Comparison of ENCODE assay signal across 15 cellular contexts in genomic region chr12:121949643-121950397, GRCh38. TPM values are rescaled to one million over a fixed set of nuclear protein-coding genes. Genes with fewer than 3 reads are reported as not detected.
A peak's percentile ranks its signal among the peaks of the same experiment; 100 is the strongest.
DNase-seq lines count a peak whose midpoint lies in the region; ATAC-seq and TF ChIP-seq lines count a peak whose summit lies in the region.
"Had no signal": no experiment of that assay in that cellular context is flagged by ENCODE, and none has a peak within 500 bp of the region (broad histone marks: within the 10 kb centered on the region; RNA-seq: fewer than 3 reads in every experiment).

No MANE protein-coding gene starts in this region.

- POLR2A ChIA-PET in HEK293 (lab: Yijun Ruan, JAX), result no interaction called here

- no peaks in the 10 kb centered on the region for H3K36me3 ChIP-seq in HEK293 (ENCODE audit: control insufficient read depth in 2 of 2, insufficient read depth in 1 of 2, low read length in 2 of 2)
- H3K36me3 ChIP-seq: colonic mucosa had no signal

- H3K27ac ChIP-seq in HEK293 (ENCODE audit: extremely low read depth, low read depth, low read length), result no peak overlapping the region
- H3K27ac ChIP-seq: colonic mucosa had no signal

- in situ Hi-C loops in SK-MEL-5 (cut with HindIII; ENCODE audit: low pct_unique_long_range_greater_than_20kb, low sequenced_read_pairs), result no loop called here

- no peak overlapping the region for H3K4me3 ChIP-seq in HEK293 (ENCODE audit: low read depth, low read length)
- H3K4me3 ChIP-seq: colonic mucosa, GM12878 had no signal

- CTCF ChIA-PET in HEK293 (lab: Yijun Ruan, JAX), result no interaction called here

- ATAC-seq in esophagus mucosa (peak; percentile 74), GM19463 (IDR thresholded peaks at IDR 0.05; ENCODE audit: unreplicated experiment) (no peak), Right ventricle myocardium inferior (no peak)
- ATAC-seq: activated CD4-positive, alpha-beta T cell treated with anti-CD3 and anti-CD28 coated beads for 36 hours; GM12878 had no signal

- no peak for TF ChIP-seq CTCF in HEK293 (tag by site-specific recombination; IDR thresholded peaks at IDR 0.05)

- DNase-seq in SK-MEL-5 (ENCODE audit: low read depth, low spot score) (peak; percentile 78), renal cortical epithelial cell (ENCODE audit: low read depth) (peak; percentile 33), NCI-H1436 (lab: John Stamatoyannopoulos, UW) (no peak), Right ventricle myocardium inferior (ENCODE audit: missing footprints) (no peak)
- no peak for DNase-seq in stimulated activated CD4-positive, alpha-beta T cell treated with anti-CD3 and anti-CD28 coated beads, Interleukin-15, amount 100 ng/mL, for 24 hours
- DNase-seq: activated CD4-positive, alpha-beta T cell treated with anti-CD3 and anti-CD28 coated beads for 36 hours; activated gamma-delta T cell treated with Interleukin-2 at 50 U/mL for 16 hours; colonic mucosa; MM.1S; SIG-M5; stimulated activated CD4-positive, alpha-beta T cell treated with anti-CD3 and anti-CD28 coated beads, Interleukin-4, amount 100 ng/mL, for 24 hours had no signal

- no peaks in the 10 kb centered on the region for H3K4me1 ChIP-seq in HEK293 (ENCODE audit: control insufficient read depth, insufficient read depth, low read length)
- H3K4me1 ChIP-seq: colonic mucosa had no signal

- intact Hi-C loops in Right ventricle myocardium inferior (cut with DNase I), result loop anchor here (10.0 kb wide), 1 partner anchor 175 kb away; no protein-coding TSS in a partner anchor

- H3K9me3 ChIP-seq in HEK293 (ENCODE audit: control insufficient read depth, insufficient read depth, low read depth, low read length), result no peaks in the 10 kb centered on the region
- H3K9me3 ChIP-seq: colonic mucosa had no signal

TF ChIP-seq in HEK293, 187 proteins besides CTCF, POLR2A, EP300 and RAD21:
- no peak for TF ChIP-seq ZSCAN23 (tag by site-specific recombination; IDR thresholded peaks at IDR 0.05)
- peak; percentile 84 for TF ChIP-seq ZNF10 (tag by site-specific recombination; IDR thresholded peaks at IDR 0.05)
- TF ChIP-seq ZNF366 (tag by site-specific recombination; conservative IDR thresholded peaks at IDR 0.05), result peak; percentile 50
- TF ChIP-seq ZNF473 (tag by site-specific recombination; IDR thresholded peaks at IDR 0.05), result no peak

RNA-seq across cellular contexts. Expression of gene CFAP251, which starts 31.4 kb away (rescaled TPM):
- 3.3 and 5.3 TPM in 2 replicates for total RNA-seq in SK-MEL-5 (2014; rRNA removed; shearing (Covaris generic))
- 1.4 and 3.3 TPM in 2 replicates for polyA plus RNA-seq in SK-MEL-5 (2015; cell fraction: cytosol; rRNA removed)
- polyA plus RNA-seq in SK-MEL-5 (2015; cell fraction: nucleus; rRNA removed), result 6.4 and 7.1 TPM in 2 replicates
- total RNA-seq in esophagus mucosa (18.3 TPM), renal cortical epithelial cell (2.4 and 16.5 TPM in 2 replicates), Right ventricle myocardium inferior (1.3 TPM)

Comparison
In these comparisons a context has a peak if more than half of its experiments do, and no peak if none do; other contexts are left out.
1. DNase-seq: peak in SK-MEL-5 (single experiment) and renal cortical epithelial cell (single experiment); none in NCI-H1436 (single experiment), stimulated activated CD4-positive, alpha-beta T cell treated with anti-CD3 and anti-CD28 coated beads, Interleukin-15, amount 100 ng/mL, for 24 hours (single experiment) and Right ventricle myocardium inferior (single experiment).